In genomic region chr5:61783481-61783880, GRCh38 we compare ENCODE assay signal across 19 cellular contexts.
DNase-seq lines count a peak whose midpoint lies in the region; ATAC-seq, FAIRE-seq and TF ChIP-seq lines count a peak whose summit lies in the region.
"Had no signal": no experiment of that assay in that cellular context is flagged by ENCODE, and none has a peak within 500 bp of the region (broad histone marks: within the 10 kb centered on the region; RNA-seq: fewer than 3 reads in every experiment).

No MANE protein-coding gene starts in this region.

- H3K4ac ChIP-seq in H1 (replicated peaks; ENCODE audit: insufficient read length, low read depth, low read length) (no peak overlapping the region), neuronal stem cell (ENCODE audit: low read length) (no peak overlapping the region)

- DNase-seq in Calu3: peak; percentile 31
- DNase-seq in H1 (ENCODE audit: low read depth in 1 of 2, low spot score in 2 of 2): no peak
- DNase-seq in neuronal stem cell (ENCODE audit: low spot score): no peak
- DNase-seq in MV-4-11 (lab: John Stamatoyannopoulos, UW): no peak
- DNase-seq in AG08396 (ENCODE audit: low spot score): no peak
- no peak for DNase-seq in GM12891 (ENCODE audit: insufficient read length, low spot score)
- DNase-seq: 8988T; CD8-positive, alpha-beta T cell; DMS153; DMS79; GDM1; KG1 had no signal

- H4K8ac ChIP-seq in H1 (ENCODE audit: extremely low read depth, insufficient read depth, low read length) (no peak overlapping the region), neuronal stem cell (ENCODE audit: low read depth, low read length) (no peak overlapping the region)

- H3K27me3 ChIP-seq in H1 (replicated peaks in 1 of 4; ENCODE audit: control insufficient read depth in 3 of 4, extremely low read depth in 1 of 4, insufficient read depth in 3 of 4, low read length in 3 of 4) (no peaks in the 10 kb centered on the region), neuronal stem cell (ENCODE audit: control insufficient read depth in 3 of 3, insufficient read depth in 3 of 3, low read depth in 1 of 3, low read length in 3 of 3) (no peaks in the 10 kb centered on the region)
- H3K27me3 ChIP-seq: BLaER1 treated with 17β-estradiol and CSF1 and Interleukin-3, amounts not matched to agents 10 nM and 100 nM had no signal

- H2AFZ ChIP-seq in H1 (ENCODE audit: low read length) (no peak overlapping the region; the same call in 1 of the 2 replicates), neuronal stem cell (ENCODE audit: low read length) (peak overlapping the region; percentile 24)

- no peak for TF ChIP-seq RAD21 in Ishikawa (IDR thresholded peaks at IDR 0.05; ENCODE audit: low read depth)
- TF ChIP-seq RAD21 in H1 (IDR thresholded peaks at IDR 0.05 in 1 of 2, conservative IDR thresholded peaks at IDR 0.05 in 1 of 2; ENCODE audit: low read depth in 2 of 2, low read length in 2 of 2): no peak

- H2BK20ac ChIP-seq in H1 (ENCODE audit: low read length): no peak overlapping the region

- H3K79me2 ChIP-seq in H1 (ENCODE audit: control insufficient read depth in 1 of 2, insufficient read depth in 2 of 2, low read length in 2 of 2): no peaks in the 10 kb centered on the region

- TF ChIP-seq CTCF in Calu3 (IDR thresholded peaks at IDR 0.05; ENCODE audit: unreplicated experiment): no peak
- TF ChIP-seq CTCF in H1 (IDR thresholded peaks at IDR 0.05; ENCODE audit: control extremely low read depth in 1 of 3, insufficient read depth in 1 of 3, low read depth in 1 of 3, low read length in 3 of 3): no peak

- H3K27ac Mint-ChIP-seq in Calu3 (ENCODE audit: unreplicated experiment): no peak overlapping the region
- H3K27ac Mint-ChIP-seq: B cell; CD8-positive, alpha-beta T cell; IgD-negative memory B cell had no signal

- no peak overlapping the region for H3K4me3 Mint-ChIP-seq in Calu3 (ENCODE audit: low read depth, unreplicated experiment)
- H3K4me3 Mint-ChIP-seq: B cell; CD8-positive, alpha-beta T cell; IgD-negative memory B cell had no signal

- no peaks in the 10 kb centered on the region for H3K9me3 ChIP-seq in H1 (ENCODE audit: insufficient read depth in 2 of 2, low read depth in 1 of 2, low read length in 1 of 2)
- no peaks in the 10 kb centered on the region for H3K9me3 ChIP-seq in neuronal stem cell (replicated peaks in 1 of 2; ENCODE audit: control insufficient read depth in 2 of 2, insufficient read depth in 1 of 2, low read depth in 1 of 2, low read length in 2 of 2)
- H3K9me3 ChIP-seq: BLaER1 treated with 17β-estradiol and CSF1 and Interleukin-3, amounts not matched to agents 10 nM and 100 nM; HAP-1 had no signal

- H3K23ac ChIP-seq in H1 (ENCODE audit: insufficient read length): no peak overlapping the region
- no peak overlapping the region for H3K23ac ChIP-seq in neuronal stem cell (ENCODE audit: low read depth, low read length, poor library complexity)

- POLR2A ChIA-PET in H1 (lab: Charles Lee; ENCODE audit: partially characterized antibody): no interaction called here

- H4K91ac ChIP-seq in H1 (replicated peaks; ENCODE audit: insufficient read length, low read length) (no peak overlapping the region), neuronal stem cell (ENCODE audit: low read depth, low read length, poor library complexity) (no peak overlapping the region)

- peaks cover 7% of the 10 kb centered on the region for H3K27me3 Mint-ChIP-seq in Calu3 (ENCODE audit: unreplicated experiment)

- H3K4me2 ChIP-seq in H1 (ENCODE audit: insufficient read depth in 1 of 2, low read depth in 2 of 2, low read length in 2 of 2): no peak overlapping the region
- no peak overlapping the region for H3K4me2 ChIP-seq in neuronal stem cell (ENCODE audit: insufficient read depth, low read length, poor library complexity, severe bottlenecking)
- H3K4me2 ChIP-seq: BLaER1 treated with 17β-estradiol and CSF1 and Interleukin-3, amounts not matched to agents 10 nM and 100 nM had no signal

- intact Hi-C loops in Calu3 (cut with micrococcal nuclease; ENCODE audit: unreplicated experiment): loop anchor here (5.0 kb wide), 1 partner anchor 34 kb away; no protein-coding TSS in a partner anchor

- H3K36me3 Mint-ChIP-seq in Calu3 (ENCODE audit: insufficient read depth, unreplicated experiment): no peaks in the 10 kb centered on the region
- H3K36me3 Mint-ChIP-seq: CD8-positive, alpha-beta T cell; IgD-negative memory B cell had no signal

- H3K36me3 ChIP-seq in H1 (ENCODE audit: control insufficient read depth in 2 of 4, insufficient read depth in 4 of 4, low read length in 3 of 4) (no peaks in the 10 kb centered on the region), neuronal stem cell (replicated peaks in 1 of 2; ENCODE audit: control insufficient read depth in 2 of 2, insufficient read depth in 2 of 2, low read length in 2 of 2) (no peaks in the 10 kb centered on the region)
- H3K36me3 ChIP-seq: BLaER1 treated with 17β-estradiol and CSF1 and Interleukin-3, amounts not matched to agents 10 nM and 100 nM; HAP-1 had no signal

- H4K20me1 ChIP-seq in H1 (replicated peaks in 1 of 2; ENCODE audit: control insufficient read depth in 1 of 2, insufficient read depth in 2 of 2, low read length in 2 of 2): no peaks in the 10 kb centered on the region
- H4K20me1 ChIP-seq: BLaER1 treated with 17β-estradiol and CSF1 and Interleukin-3, amounts not matched to agents 10 nM and 100 nM had no signal

- H2BK15ac ChIP-seq in H1 (ENCODE audit: low read length) (no peak overlapping the region), neuronal stem cell (ENCODE audit: low read length) (no peak overlapping the region)

- H3K79me1 ChIP-seq in H1 (ENCODE audit: low read depth, low read length) (no peaks in the 10 kb centered on the region), neuronal stem cell (ENCODE audit: low read depth, low read length) (no peaks in the 10 kb centered on the region)

- H3K4me3 ChIP-seq in H1 (ENCODE audit: extremely low read depth in 1 of 4, insufficient read depth in 2 of 4, low read depth in 3 of 4, low read length in 4 of 4) (no peak overlapping the region), neuronal stem cell (ENCODE audit: low read length in 2 of 2) (no peak overlapping the region)
- H3K4me3 ChIP-seq: BLaER1 treated with 17β-estradiol and CSF1 and Interleukin-3, amounts not matched to agents 10 nM and 100 nM; HAP-1 had no signal

- H3K27ac ChIP-seq in H1 (ENCODE audit: low read depth, low read length) (no peak overlapping the region), neuronal stem cell (replicated peaks; ENCODE audit: low read length) (no peak overlapping the region)
- H3K27ac ChIP-seq: BLaER1 treated with 17β-estradiol and CSF1 and Interleukin-3, amounts not matched to agents 10 nM and 100 nM had no signal

- H3K18ac ChIP-seq in H1 (ENCODE audit: extremely low read depth, low read length) (no peak overlapping the region), neuronal stem cell (ENCODE audit: low read length) (no peak overlapping the region)

- no peak for TF ChIP-seq EP300 in Ishikawa (IDR thresholded peaks at IDR 0.05; ENCODE audit: borderline replicate concordance)
- TF ChIP-seq EP300 in H1 (IDR thresholded peaks at IDR 0.05; ENCODE audit: borderline replicate concordance in 1 of 2, low read depth in 2 of 2, low read length in 2 of 2): no peak

- peaks cover 10% of the 10 kb centered on the region for H3K4me1 Mint-ChIP-seq in Calu3 (ENCODE audit: low read depth, unreplicated experiment)
- H3K4me1 Mint-ChIP-seq: B cell had no signal

- no TSS peak for BruUV-seq in Calu3 (replicated peaks; lab: Mats Ljungman, UMichigan)

- ATAC-seq in HG03108 (IDR thresholded peaks at IDR 0.05; ENCODE audit: unreplicated experiment): no peak
- ATAC-seq: CD8-positive, alpha-beta T cell; HepG2 had no signal

- peaks cover 0 to 3% (median 1%) of the 10 kb centered on the region in 4 experiments; a peak in 2 of 7 replicates for H3K4me1 ChIP-seq in H1 (replicated peaks in 1 of 4; ENCODE audit: control insufficient read depth in 3 of 4, insufficient read depth in 4 of 4, low read length in 3 of 4)
- H3K4me1 ChIP-seq in neuronal stem cell (ENCODE audit: control insufficient read depth in 2 of 2, insufficient read depth in 1 of 2, low read depth in 1 of 2, low read length in 2 of 2): no peaks in the 10 kb centered on the region
- H3K4me1 ChIP-seq: BLaER1 treated with 17β-estradiol and CSF1 and Interleukin-3, amounts not matched to agents 10 nM and 100 nM; HAP-1 had no signal

- no peak overlapping the region for H2BK5ac ChIP-seq in H1 (ENCODE audit: low read depth, low read length)
- H2BK5ac ChIP-seq in neuronal stem cell (ENCODE audit: low read length): no peak overlapping the region

- H3K23me2 ChIP-seq in H1 (ENCODE audit: low read depth, low read length): no peaks in the 10 kb centered on the region

- 82% methylated on average over 2 of the region's 2 CpGs; no CpG with 5 or more reads in 1 of the 2 experiments for WGBS in H1 (ENCODE audit: extremely low coverage in 1 of 2, insufficient coverage in 1 of 2, insufficient read length in 1 of 2, insufficient replicate concordance in 2 of 2, low coverage in 1 of 2, low lambda C conversion rate in 2 of 2, missing lambda C conversion rate in 1 of 2), 2 experiments
- WGBS in neuronal stem cell (ENCODE audit: extremely low coverage in 2 of 2, insufficient read length in 2 of 2, insufficient replicate concordance in 1 of 2), 2 donors: no CpG with 5 or more reads among the region's 2 CpGs

- FAIRE-seq in H1 (lab: Jason Lieb, UNC): no peak
- no peak for FAIRE-seq in GM12891 (lab: Jason Lieb, UNC)
- FAIRE-seq: HepG2 had no signal

- CTCF ChIA-PET in Calu3 (lab: Charles Lee): no interaction called here
- CTCF ChIA-PET in H1 (lab: Charles Lee; ENCODE audit: partially characterized antibody): interaction anchor here (1.1 to 1.3 kb wide), 2 partner anchors 15 to 638 kb away, joined by 3 to 6 read pairs; no protein-coding TSS in a partner anchor

- no peak overlapping the region for H3K14ac ChIP-seq in H1 (ENCODE audit: insufficient read length)
- no peak overlapping the region for H3K14ac ChIP-seq in neuronal stem cell (ENCODE audit: low read length)

- no peak overlapping the region for H2AK5ac ChIP-seq in H1 (ENCODE audit: low read depth, low read length)
- no peak overlapping the region for H2AK5ac ChIP-seq in neuronal stem cell (ENCODE audit: low read depth, low read length)

- H2BK120ac ChIP-seq in H1 (replicated peaks; ENCODE audit: low read depth, low read length) (no peak overlapping the region), neuronal stem cell (ENCODE audit: low read depth, low read length) (no peak overlapping the region)

- no peak overlapping the region for H2BK12ac ChIP-seq in H1 (ENCODE audit: low read depth, low read length)
- no peak overlapping the region for H2BK12ac ChIP-seq in neuronal stem cell (ENCODE audit: low read length)

- no peak overlapping the region for H3K56ac ChIP-seq in H1 (replicated peaks; ENCODE audit: insufficient read length, low read depth, low read length)

- H3K9me3 Mint-ChIP-seq in Calu3 (ENCODE audit: low read depth, unreplicated experiment): no peaks in the 10 kb centered on the region
- H3K9me3 Mint-ChIP-seq: CD8-positive, alpha-beta T cell had no signal

- H3K9ac ChIP-seq in H1 (replicated peaks in 1 of 4; ENCODE audit: extremely low read depth in 1 of 4, low read depth in 3 of 4, low read length in 3 of 4) (no peak overlapping the region), neuronal stem cell (ENCODE audit: low read depth, low read length, poor library complexity) (no peak overlapping the region)
- H3K9ac ChIP-seq: BLaER1 treated with 17β-estradiol and CSF1 and Interleukin-3, amounts not matched to agents 10 nM and 100 nM had no signal

- TF ChIP-seq POLR2A in H1 (IDR thresholded peaks at IDR 0.05; ENCODE audit: control extremely low read depth in 1 of 2, low read depth in 2 of 2, low read length in 2 of 2): no peak
- TF ChIP-seq POLR2A in GM12891 (IDR thresholded peaks at IDR 0.05; ENCODE audit: low read depth, low read length): no peak

- no peak overlapping the region for H4K5ac ChIP-seq in H1 (ENCODE audit: insufficient read length, low read depth, low read length)
